Comparison of ENCODE assay signal across 9 cellular contexts in the genomic region with DNA sequence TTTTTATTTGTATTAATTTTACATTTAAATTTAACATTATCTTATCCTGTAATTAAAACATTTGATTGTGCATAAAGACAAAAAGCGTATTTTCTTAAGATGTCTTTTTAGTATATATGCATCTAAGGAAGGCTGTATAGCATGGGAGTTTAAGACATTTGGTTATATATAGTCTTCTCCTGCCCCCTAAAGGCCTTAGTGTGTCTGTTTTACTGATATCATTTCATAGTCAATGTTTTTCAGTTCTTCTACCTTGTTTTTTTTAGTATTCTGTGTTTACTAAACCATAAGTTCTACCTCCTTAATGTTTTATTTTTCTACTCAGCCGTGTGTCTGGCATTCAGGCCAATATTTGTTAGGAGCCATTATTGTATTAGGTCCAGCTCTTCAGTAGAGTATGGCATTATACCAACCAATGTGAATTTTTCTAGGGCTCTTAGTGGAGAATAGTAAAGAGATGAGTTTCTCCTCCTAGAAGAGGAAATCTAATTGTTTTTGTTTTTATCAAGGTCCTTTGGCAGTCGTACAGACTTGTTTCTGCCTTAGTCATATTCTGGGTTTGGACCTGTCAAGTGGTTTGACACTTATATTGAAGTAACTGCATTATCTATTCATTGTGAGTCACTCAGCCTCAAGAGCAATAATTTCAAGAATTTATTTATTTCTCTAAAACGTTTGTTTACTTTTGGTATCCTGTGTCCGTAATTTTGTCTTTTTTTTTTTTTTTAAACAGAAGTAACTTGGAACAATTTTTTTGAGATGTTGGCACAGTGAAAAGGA.
DNase-seq lines count a peak whose midpoint lies in the region; ATAC-seq and TF ChIP-seq lines count a peak whose summit lies in the region.
"Had no signal": no experiment of that assay in that cellular context is flagged by ENCODE, and none has a peak within 500 bp of the region (broad histone marks: within the 10 kb centered on the region; RNA-seq: fewer than 3 reads in every experiment).

No MANE protein-coding gene starts in this region.

- H3K4me2 ChIP-seq in OCI-LY1 (ENCODE audit: low read length): no peak overlapping the region

- ATAC-seq in GM18502 (IDR thresholded peaks at IDR 0.05; ENCODE audit: poor library complexity, unreplicated experiment) (peak; percentile 82), HG03354 (IDR thresholded peaks at IDR 0.05; ENCODE audit: poor library complexity, severe bottlenecking, unreplicated experiment) (peak; percentile 72), omental fat pad (ENCODE audit: low FRiP score) (peak; percentile 68)

- no peaks in the 10 kb centered on the region for H3K27me3 Mint-ChIP-seq in activated T-cell treated with anti-CD3 and anti-CD28 coated beads, Interleukin-2, amount 50 U/mL, for 24 hours

- H3K36me3 ChIP-seq in OCI-LY1 (ENCODE audit: insufficient read depth, low read length) (peaks cover 41% of the 10 kb centered on the region; the same call in 1 of the 2 replicates), vagina (no peaks in the 10 kb centered on the region)

- no peaks in the 10 kb centered on the region for H3K9me2 ChIP-seq in OCI-LY1 (ENCODE audit: low read depth, low read length)

- peaks cover 67% of the 10 kb centered on the region for H3K36me3 Mint-ChIP-seq in activated T-cell treated with anti-CD3 and anti-CD28 coated beads, Interleukin-2, amount 50 U/mL, for 24 hours (ENCODE audit: low read depth)

- peak; percentile 51 for TF ChIP-seq CTCF in OCI-LY1 (IDR thresholded peaks at IDR 0.05; ENCODE audit: low read length)
- TF ChIP-seq CTCF in omental fat pad (IDR thresholded peaks at IDR 0.05): no peak
- peak in 1 of 3 experiments; percentile 25 for TF ChIP-seq CTCF in vagina (IDR thresholded peaks at IDR 0.05)

- no peaks in the 10 kb centered on the region for H3K9me3 Mint-ChIP-seq in activated T-cell treated with anti-CD3 and anti-CD28 coated beads, Interleukin-2, amount 50 U/mL, for 24 hours

- H3K27me3 ChIP-seq in OCI-LY1 (ENCODE audit: insufficient read depth, low read length) (no peaks in the 10 kb centered on the region), vagina (no peaks in the 10 kb centered on the region)

- H3K4me3 ChIP-seq in OCI-LY1 (ENCODE audit: low read depth, low read length, poor library complexity, severe bottlenecking) (no peak overlapping the region), vagina (no peak overlapping the region)

- H3K9me3 ChIP-seq in OCI-LY1 (ENCODE audit: low read length) (no peaks in the 10 kb centered on the region), vagina (no peaks in the 10 kb centered on the region)

- peak; percentile 32 for DNase-seq in AG08396 (ENCODE audit: low spot score)
- peak; percentile 77 for DNase-seq in epithelial cell of prostate (ENCODE audit: low read depth, low spot score)
- DNase-seq in omental fat pad (ENCODE audit: low spot score): no peak
- DNase-seq in activated T-cell treated with anti-CD3 and anti-CD28 coated beads, Interleukin-2, amount 50 U/mL, for 24 hours: no peak
- no peak for DNase-seq in vagina (ENCODE audit: extremely low spot score in 2 of 2)

- intact Hi-C loops in vagina (cut with DNase I): no loop called here

- no peak for TF ChIP-seq POLR2A in vagina (IDR thresholded peaks at IDR 0.05)

- H3F3A ChIP-seq in OCI-LY1 (ENCODE audit: insufficient read depth, low read length): no peaks in the 10 kb centered on the region

- H4K20me1 ChIP-seq in OCI-LY1 (ENCODE audit: insufficient read depth, low read length): no peaks in the 10 kb centered on the region

- H2AFZ ChIP-seq in OCI-LY1 (ENCODE audit: low read length): no peak overlapping the region

- no peak overlapping the region for H3K27ac ChIP-seq in OCI-LY1 (ENCODE audit: low read depth, low read length, poor library complexity, severe bottlenecking)
- peak overlapping the region; percentile 33 for H3K27ac ChIP-seq in epithelial cell of prostate
- H3K27ac ChIP-seq in vagina: no peak overlapping the region
- H3K27ac ChIP-seq: HL-60 had no signal

- no peak overlapping the region for H3K9ac ChIP-seq in OCI-LY1 (ENCODE audit: low read length)

- H3K4me1 ChIP-seq in OCI-LY1 (ENCODE audit: insufficient read depth, low read length, severe bottlenecking) (peaks cover 11% of the 10 kb centered on the region), vagina (no peaks in the 10 kb centered on the region)

- no peak overlapping the region for H3K4me3 Mint-ChIP-seq in activated T-cell treated with anti-CD3 and anti-CD28 coated beads, Interleukin-2, amount 50 U/mL, for 24 hours

- no peak overlapping the region for H3K27ac Mint-ChIP-seq in activated T-cell treated with anti-CD3 and anti-CD28 coated beads, Interleukin-2, amount 50 U/mL, for 24 hours

- H3K79me2 ChIP-seq in OCI-LY1 (ENCODE audit: insufficient read depth, low read length): no peaks in the 10 kb centered on the region

- peaks cover 4% of the 10 kb centered on the region for H3K4me1 Mint-ChIP-seq in activated T-cell treated with anti-CD3 and anti-CD28 coated beads, Interleukin-2, amount 50 U/mL, for 24 hours (ENCODE audit: low read depth)

Comparison
In these comparisons a context has a peak if more than half of its experiments do, and no peak if none do; other contexts are left out.
1. DNase-seq: peak in AG08396 (single experiment) and epithelial cell of prostate (single experiment); none in omental fat pad (single experiment), activated T-cell treated with anti-CD3 and anti-CD28 coated beads, Interleukin-2, amount 50 U/mL, for 24 hours (single experiment) and vagina (0 of 2).
2. Peak in every context shown above with its lines, with median percentiles within 50 percentile points of each other: ATAC-seq.